19 cellular contexts compared by ENCODE assay signal in the genomic region with DNA sequence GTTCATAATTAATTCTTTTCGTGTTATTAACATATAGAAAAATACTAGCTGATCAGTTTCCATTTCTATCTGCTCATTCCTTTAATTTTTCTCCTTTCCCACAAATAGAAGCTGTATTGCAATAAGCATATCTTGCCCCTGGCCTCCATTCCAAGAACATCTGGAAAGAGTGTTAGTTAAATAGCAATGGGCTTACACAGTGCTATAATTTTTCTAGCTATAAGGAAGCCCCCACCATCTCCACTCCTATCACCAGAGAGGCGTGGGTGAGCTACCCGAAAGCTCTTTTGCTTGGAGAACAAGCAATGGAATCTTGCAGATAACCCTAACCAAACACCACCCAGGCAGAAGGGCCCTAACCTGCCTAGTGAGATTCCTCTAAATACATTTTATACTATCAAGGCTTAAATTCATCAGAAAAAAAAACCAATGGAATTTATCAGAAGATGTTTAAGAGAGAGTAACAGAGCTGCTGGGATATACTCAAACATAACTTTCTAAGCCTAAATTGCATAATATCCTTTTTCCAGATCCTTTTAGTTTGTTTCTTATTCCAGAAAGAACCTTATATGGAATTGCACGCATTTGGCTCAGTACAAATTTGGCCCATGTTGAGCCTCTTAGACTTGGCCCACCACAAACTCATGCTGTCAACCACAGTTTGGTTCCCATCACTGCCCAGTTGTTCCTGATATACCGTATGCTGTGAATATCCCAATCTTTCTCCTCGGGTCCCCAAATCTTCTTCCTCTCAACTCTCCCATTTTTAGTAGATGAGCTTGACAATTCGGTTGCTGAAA.
"Had no signal": no experiment of that assay in that cellular context is flagged by ENCODE, and none has a peak within 500 bp of the region (broad histone marks: within the 10 kb centered on the region; RNA-seq: fewer than 3 reads in every experiment).

No MANE protein-coding gene starts in this region.

- H3K4me3 Mint-ChIP-seq: naive thymus-derived CD4-positive, alpha-beta T cell; stimulated activated memory B cell treated with anti-CD40 and anti-IgM and Interleukin-4, amounts not matched to agents 10 μg/mL and 1 μg/mL and 100 μg/mL, for 72 hours; stimulated activated naive CD8-positive, alpha-beta T cell treated with anti-CD3 and anti-CD28 coated beads, Interleukin-15, Interleukin-2, amounts not matched to agents 100 ng/mL and 50 ng/mL, for 24 hours had no signal

- DNase-seq: colonic mucosa; dermis blood vessel endothelial cell; erythroblast; foreskin keratinocyte; kidney; left colon; mammary epithelial cell; naive thymus-derived CD4-positive, alpha-beta T cell; posterior cingulate gyrus; spleen; stimulated activated CD4-positive, alpha-beta T cell treated with anti-CD3 and anti-CD28 coated beads, Interleukin-15, amount 100 ng/mL, for 24 hours; stimulated activated CD4-positive, alpha-beta T cell treated with anti-CD3 and anti-CD28 coated beads, Interleukin-1b, Interleukin-23, amount 100 ng/mL, for 48 hours; stimulated activated CD4-positive, alpha-beta T cell treated with anti-CD3 and anti-CD28 coated beads, Interleukin-4, amount 100 ng/mL, for 24 hours; testis had no signal

- H3K27ac ChIP-seq: colonic mucosa, foreskin keratinocyte, neutrophil, spleen, testis, tibial nerve had no signal

- H3K36me3 ChIP-seq: colonic mucosa, neutrophil, spleen, tibial nerve had no signal

- ATAC-seq: foreskin keratinocyte; left colon; naive thymus-derived CD4-positive, alpha-beta T cell; sciatic nerve; stimulated activated memory B cell treated with anti-CD40 and anti-IgM and Interleukin-4, amounts not matched to agents 10 μg/mL and 1 μg/mL and 100 μg/mL, for 72 hours had no signal

- H3K9me3 Mint-ChIP-seq: naive thymus-derived CD4-positive, alpha-beta T cell; stimulated activated memory B cell treated with anti-CD40 and anti-IgM and Interleukin-4, amounts not matched to agents 10 μg/mL and 1 μg/mL and 100 μg/mL, for 72 hours; stimulated activated naive CD8-positive, alpha-beta T cell treated with anti-CD3 and anti-CD28 coated beads, Interleukin-15, Interleukin-2, amounts not matched to agents 100 ng/mL and 50 ng/mL, for 24 hours had no signal

- H3K4me3 ChIP-seq: colonic mucosa, spleen, testis, tibial nerve had no signal

- H3K4me1 ChIP-seq: colonic mucosa, foreskin keratinocyte, spleen, tibial nerve had no signal

- H3K36me3 Mint-ChIP-seq: naive thymus-derived CD4-positive, alpha-beta T cell; stimulated activated memory B cell treated with anti-CD40 and anti-IgM and Interleukin-4, amounts not matched to agents 10 μg/mL and 1 μg/mL and 100 μg/mL, for 72 hours had no signal

- H3K27ac Mint-ChIP-seq: naive thymus-derived CD4-positive, alpha-beta T cell; stimulated activated memory B cell treated with anti-CD40 and anti-IgM and Interleukin-4, amounts not matched to agents 10 μg/mL and 1 μg/mL and 100 μg/mL, for 72 hours; stimulated activated naive CD8-positive, alpha-beta T cell treated with anti-CD3 and anti-CD28 coated beads, Interleukin-15, Interleukin-2, amounts not matched to agents 100 ng/mL and 50 ng/mL, for 24 hours had no signal

- H3K9me3 ChIP-seq: colonic mucosa, neutrophil, spleen, testis, tibial nerve had no signal

- H3K27me3 ChIP-seq: colonic mucosa, foreskin keratinocyte, neutrophil, spleen, testis had no signal

- H3K27me3 Mint-ChIP-seq: stimulated activated memory B cell treated with anti-CD40 and anti-IgM and Interleukin-4, amounts not matched to agents 10 μg/mL and 1 μg/mL and 100 μg/mL, for 72 hours had no signal
